Comparison of ENCODE assay signal across 17 cellular contexts in the genomic region with DNA sequence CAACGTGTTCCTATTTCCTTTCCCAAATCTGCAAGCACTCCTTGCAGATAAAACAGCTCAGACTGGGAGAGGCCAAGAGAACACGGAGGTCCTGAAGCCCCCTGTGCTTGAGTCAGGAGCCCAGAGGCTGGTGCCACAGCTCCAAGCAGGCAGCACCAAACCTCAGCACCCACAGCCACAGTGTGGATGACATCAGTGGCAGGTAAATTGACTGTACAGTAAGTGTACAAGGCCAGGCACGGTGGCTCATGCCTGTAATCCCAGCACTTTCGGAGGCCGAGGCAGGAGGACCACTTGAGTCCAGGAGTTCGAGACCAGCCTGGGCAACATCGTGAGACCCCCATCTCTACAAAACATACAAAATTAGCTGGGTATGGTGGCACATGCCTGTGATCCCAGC. TPM values are rescaled to one million over a fixed set of nuclear protein-coding genes. Genes with fewer than 3 reads are reported as not detected.
DNase-seq lines count a peak whose midpoint lies in the region; ATAC-seq and TF ChIP-seq lines count a peak whose summit lies in the region.
"Had no signal": no experiment of that assay in that cellular context is flagged by ENCODE, and none has a peak within 500 bp of the region (broad histone marks: within the 10 kb centered on the region; RNA-seq: fewer than 3 reads in every experiment).

No MANE protein-coding gene starts in this region.

- H3K4me3 ChIP-seq in left ventricle myocardium inferior (no peak overlapping the region), right atrium auricular region (no peak overlapping the region)
- no peak overlapping the region for H3K4me3 ChIP-seq in CD8-positive, alpha-beta T cell (ENCODE audit: low read depth, low read length)
- H3K4me3 ChIP-seq in effector memory CD4-positive, alpha-beta T cell (ENCODE audit: insufficient read depth, low read depth, low read length, poor library complexity, severe bottlenecking): no peak overlapping the region
- H3K4me3 ChIP-seq: body of pancreas, tibial nerve had no signal

- TF ChIP-seq CTCF in left ventricle myocardium inferior (IDR thresholded peaks at IDR 0.05; ENCODE audit: borderline replicate concordance) (no peak), right atrium auricular region (IDR thresholded peaks at IDR 0.05) (no peak), glutamatergic neuron (IDR thresholded peaks at IDR 0.05; ENCODE audit: partially characterized antibody, unreplicated experiment) (no peak)
- no peak for TF ChIP-seq CTCF in CD8-positive, alpha-beta T cell (IDR thresholded peaks at IDR 0.05)

- peak overlapping the region; percentile 71 for H3K27ac ChIP-seq in left ventricle myocardium inferior (replicated peaks)
- no peak overlapping the region for H3K27ac ChIP-seq in right atrium auricular region
- no peak overlapping the region for H3K27ac ChIP-seq in CD8-positive, alpha-beta T cell (ENCODE audit: low read depth, low read length)
- no peak overlapping the region for H3K27ac ChIP-seq in effector memory CD4-positive, alpha-beta T cell (ENCODE audit: insufficient read depth, low read length, poor library complexity, severe bottlenecking)
- H3K27ac ChIP-seq: body of pancreas had no signal

- ATAC-seq in sciatic nerve: no peak
- ATAC-seq in CD8-positive, alpha-beta T cell: no peak
- ATAC-seq: body of pancreas, HepG2, SK-N-SH treated with all-trans-retinoic acid at 6 μM for 48 hours had no signal

- DNase-seq in left ventricle myocardium inferior (peak; percentile 15), right atrium auricular region (ENCODE audit: low spot score) (no peak), glutamatergic neuron (no peak), sciatic nerve (ENCODE audit: low spot score) (peak; percentile 42), OCI-M1 (lab: John Stamatoyannopoulos, UW) (no peak), AML-193 (lab: John Stamatoyannopoulos, UW) (no peak)
- DNase-seq in CD8-positive, alpha-beta T cell: no peak
- DNase-seq in effector memory CD4-positive, alpha-beta T cell: no peak
- DNase-seq: activated T-cell treated with anti-CD3 and anti-CD28 coated beads for 4 hours; CD8-positive, alpha-beta memory T cell; small intestine; stimulated activated CD4-positive, alpha-beta T cell treated with anti-CD3 and anti-CD28 coated beads, Interleukin-4, amount 100 ng/mL, for 24 hours had no signal

- POLR2A ChIA-PET in CD8-positive, alpha-beta T cell (lab: Charles Lee): no interaction called here

- peaks cover 2% of the 10 kb centered on the region for H3K9me3 Mint-ChIP-seq in glutamatergic neuron (ENCODE audit: unreplicated experiment)
- H3K9me3 Mint-ChIP-seq in CD8-positive, alpha-beta T cell: no peaks in the 10 kb centered on the region
- H3K9me3 Mint-ChIP-seq: activated naive CD4-positive, alpha-beta T cell treated with anti-CD3 and anti-CD28 coated beads, Interleukin-2, amount 50 U/mL, for 24 hours; CD8-positive, alpha-beta memory T cell had no signal

- peaks cover 13% of the 10 kb centered on the region for H3K36me3 ChIP-seq in left ventricle myocardium inferior
- H3K36me3 ChIP-seq in right atrium auricular region: peaks cover 9% of the 10 kb centered on the region
- no peaks in the 10 kb centered on the region for H3K36me3 ChIP-seq in CD8-positive, alpha-beta T cell (ENCODE audit: insufficient read depth, low read length)
- no peaks in the 10 kb centered on the region for H3K36me3 ChIP-seq in effector memory CD4-positive, alpha-beta T cell (ENCODE audit: control insufficient read depth, insufficient read depth, low read length)

- peaks cover 71% of the 10 kb centered on the region for H3K4me1 ChIP-seq in left ventricle myocardium inferior
- H3K4me1 ChIP-seq in right atrium auricular region: peaks cover 0 to 56% of the 10 kb centered on the region in 2 donors
- H3K4me1 ChIP-seq in CD8-positive, alpha-beta T cell (ENCODE audit: insufficient read depth, low read length): peaks cover 22% of the 10 kb centered on the region
- peaks cover 24% of the 10 kb centered on the region for H3K4me1 ChIP-seq in effector memory CD4-positive, alpha-beta T cell (ENCODE audit: control insufficient read depth, insufficient read depth, low read length, poor library complexity, severe bottlenecking)

- H3K27me3 Mint-ChIP-seq in glutamatergic neuron (ENCODE audit: unreplicated experiment): peaks cover 3% of the 10 kb centered on the region
- peaks cover 14% of the 10 kb centered on the region for H3K27me3 Mint-ChIP-seq in CD8-positive, alpha-beta T cell (ENCODE audit: low read depth)
- H3K27me3 Mint-ChIP-seq: activated naive CD4-positive, alpha-beta T cell treated with anti-CD3 and anti-CD28 coated beads, Interleukin-2, amount 50 U/mL, for 24 hours had no signal

- peak overlapping the region; percentile 38 for H3K27ac Mint-ChIP-seq in glutamatergic neuron (ENCODE audit: unreplicated experiment)
- H3K27ac Mint-ChIP-seq in CD8-positive, alpha-beta T cell: no peak overlapping the region
- H3K27ac Mint-ChIP-seq: activated naive CD4-positive, alpha-beta T cell treated with anti-CD3 and anti-CD28 coated beads, Interleukin-2, amount 50 U/mL, for 24 hours; CD8-positive, alpha-beta memory T cell had no signal

- intact Hi-C loops in left ventricle myocardium inferior (cut with micrococcal nuclease): loop anchor here (10.0 kb wide), 1 partner anchor 125 kb away; no protein-coding TSS in a partner anchor
- intact Hi-C loops in sciatic nerve (cut with DNase I): no loop called here
- intact Hi-C loops in CD8-positive, alpha-beta T cell (cut with DNase I, micrococcal nuclease): loop anchor here (5.0 to 10.0 kb wide), 5 partner anchors 75 to 902 kb away; a partner anchor contains a TSS

- H3K9me3 ChIP-seq in left ventricle myocardium inferior (replicated peaks) (no peaks in the 10 kb centered on the region), right atrium auricular region (no peaks in the 10 kb centered on the region)
- no peaks in the 10 kb centered on the region for H3K9me3 ChIP-seq in CD8-positive, alpha-beta T cell (ENCODE audit: low read length)
- no peaks in the 10 kb centered on the region for H3K9me3 ChIP-seq in effector memory CD4-positive, alpha-beta T cell (ENCODE audit: control insufficient read depth, low read length)
- H3K9me3 ChIP-seq: body of pancreas, tibial nerve had no signal

- peaks cover 12% of the 10 kb centered on the region for H3K4me1 Mint-ChIP-seq in glutamatergic neuron (ENCODE audit: low read depth, unreplicated experiment)
- H3K4me1 Mint-ChIP-seq in CD8-positive, alpha-beta T cell (ENCODE audit: low read depth): peaks cover 14% of the 10 kb centered on the region

- H3K36me3 Mint-ChIP-seq in glutamatergic neuron (ENCODE audit: unreplicated experiment): peaks cover 4% of the 10 kb centered on the region
- no peaks in the 10 kb centered on the region for H3K36me3 Mint-ChIP-seq in CD8-positive, alpha-beta T cell
- H3K36me3 Mint-ChIP-seq: activated naive CD4-positive, alpha-beta T cell treated with anti-CD3 and anti-CD28 coated beads, Interleukin-2, amount 50 U/mL, for 24 hours; CD8-positive, alpha-beta memory T cell had no signal

- no peak overlapping the region for H3K4me3 Mint-ChIP-seq in glutamatergic neuron (ENCODE audit: unreplicated experiment)
- H3K4me3 Mint-ChIP-seq in CD8-positive, alpha-beta T cell: no peak overlapping the region
- H3K4me3 Mint-ChIP-seq: activated naive CD4-positive, alpha-beta T cell treated with anti-CD3 and anti-CD28 coated beads, Interleukin-2, amount 50 U/mL, for 24 hours had no signal

- H3K27me3 ChIP-seq in left ventricle myocardium inferior (ENCODE audit: low read depth): no peaks in the 10 kb centered on the region
- no peaks in the 10 kb centered on the region for H3K27me3 ChIP-seq in right atrium auricular region
- no peaks in the 10 kb centered on the region for H3K27me3 ChIP-seq in CD8-positive, alpha-beta T cell (ENCODE audit: insufficient read depth, low read length)
- peaks cover 8% of the 10 kb centered on the region for H3K27me3 ChIP-seq in effector memory CD4-positive, alpha-beta T cell (replicated peaks; ENCODE audit: control insufficient read depth, insufficient read depth, low read length, poor library complexity, severe bottlenecking)
- H3K27me3 ChIP-seq: tibial nerve had no signal

- CTCF ChIA-PET in CD8-positive, alpha-beta T cell (lab: Charles Lee): interaction anchor here (1.5 kb wide), 1 partner anchor 9 kb away, joined by 6 read pairs; no protein-coding TSS in a partner anchor

RNA-seq across cellular contexts. Expression of a gene that starts 1.9 kb away (rescaled TPM):
- total RNA-seq in left ventricle myocardium inferior (154 TPM), right atrium auricular region (100 to 1,000 TPM; 201 to 278 TPM), glutamatergic neuron (ENCODE audit: unreplicated experiment) (407 TPM), sciatic nerve (247 TPM)
- total RNA-seq in CD8-positive, alpha-beta T cell: 10 to 100 TPM; 15.2 to 16.5 TPM

Comparison
In these comparisons a context has a peak if more than half of its experiments do, and no peak if none do; other contexts are left out.
1. DNase-seq: peak in left ventricle myocardium inferior (single experiment) and sciatic nerve (single experiment); none in right atrium auricular region (single experiment), glutamatergic neuron (single experiment), CD8-positive, alpha-beta T cell (0 of 7), OCI-M1 (single experiment), AML-193 (0 of 2) and effector memory CD4-positive, alpha-beta T cell (0 of 3).